Comparison of ENCODE assay signal across 18 cellular contexts in genomic region chrX:70175338-70175737, GRCh38. TPM values are rescaled to one million over a fixed set of nuclear protein-coding genes. Genes with fewer than 3 reads are reported as not detected.
DNase-seq lines count a peak whose midpoint lies in the region; ATAC-seq, FAIRE-seq and TF ChIP-seq lines count a peak whose summit lies in the region.
"Had no signal": no experiment of that assay in that cellular context is flagged by ENCODE, and none has a peak within 500 bp of the region (broad histone marks: within the 10 kb centered on the region; RNA-seq: fewer than 3 reads in every experiment).

No MANE protein-coding gene starts in this region.

- POLR2A ChIA-PET in AG04450 (lab: Yijun Ruan, JAX) (no interaction called here), K562 (lab: Yijun Ruan, JAX) (no interaction called here)

- no peak for TF ChIP-seq RAD21 in K562 (CRISPR knock-in tag; conservative IDR thresholded peaks at IDR 0.05 in 1 of 2, IDR thresholded peaks at IDR 0.05 in 1 of 2)

- no peak overlapping the region for H3K4me2 ChIP-seq in K562 (ENCODE audit: insufficient read depth, low read length)

- peak; percentile 29; the same call in 1 of the 3 replicates for ATAC-seq in K562

- CTCF ChIA-PET in AG04450 (lab: Charles Lee) (no interaction called here), K562 (lab: Yijun Ruan, JAX; ENCODE audit: low intra/inter-chr PET ratio) (no interaction called here)

- peaks cover 4 to 24% of the 10 kb centered on the region in 2 experiments; a peak in 2 of 5 replicates for H3K4me1 ChIP-seq in K562 (replicated peaks in 1 of 2; ENCODE audit: control insufficient read depth in 2 of 2, insufficient read depth in 2 of 2, low read length in 2 of 2)

- H3K27me3 ChIP-seq in AG04450 (ENCODE audit: control insufficient read depth, insufficient read depth, low read length) (no peaks in the 10 kb centered on the region), K562 (ENCODE audit: control insufficient read depth in 2 of 2, insufficient read depth in 2 of 2, low read length in 2 of 2) (no peaks in the 10 kb centered on the region)

- no peaks in the 10 kb centered on the region for H3K79me2 ChIP-seq in K562 (ENCODE audit: control insufficient read depth, insufficient read depth, low read length)

- peak overlapping the region; percentile 59 for H2AFZ ChIP-seq in K562 (ENCODE audit: low read depth, low read length)

- intact Hi-C loops in K562 (cut with micrococcal nuclease) = no loop called here

- H3K36me3 ChIP-seq in K562 (ENCODE audit: control insufficient read depth, insufficient read depth, low read length) = no peaks in the 10 kb centered on the region

- peak; percentile 8 for FAIRE-seq in GM19239 (lab: Jason Lieb, UNC)
- FAIRE-seq in K562 (lab: Jason Lieb, UNC) = peak; percentile 68
- FAIRE-seq: GM12891, GM18507 had no signal

- WGBS in K562 (ENCODE audit: insufficient coverage, low coverage, missing lambda C conversion rate) = 33% methylated on average over 1 of the region's 7 CpGs

- no peak for TF ChIP-seq EP300 in K562 (IDR thresholded peaks at IDR 0.05; ENCODE audit: low read length)

- TF ChIP-seq CTCF in AG04450 (IDR thresholded peaks at IDR 0.05; ENCODE audit: low read depth, low read length) (no peak), NB4 (IDR thresholded peaks at IDR 0.05; ENCODE audit: low read depth, low read length) (no peak), K562 (IDR thresholded peaks at IDR 0.05 in 2 of 3, conservative IDR thresholded peaks at IDR 0.05 in 1 of 3; ENCODE audit: insufficient read depth in 2 of 3, low read depth in 1 of 3, low read length in 3 of 3) (no peak)

- H3K9ac ChIP-seq in K562 (ENCODE audit: insufficient read depth in 1 of 2, low read depth in 2 of 2, low read length in 2 of 2) = no peak overlapping the region

- TF ChIP-seq POLR2A in NB4 (IDR thresholded peaks at IDR 0.05; ENCODE audit: extremely low read depth, insufficient read length) (no peak), K562 (conservative IDR thresholded peaks at IDR 0.05) (no peak)

- H3K4me3 ChIP-seq in AG04450 (ENCODE audit: low read depth, low read length) = no peak overlapping the region
- H3K4me3 ChIP-seq in NB4 (ENCODE audit: low read depth, low read length) = no peak overlapping the region
- no peak overlapping the region for H3K4me3 ChIP-seq in K562

- BruUV-seq in K562 (replicated peaks; lab: Mats Ljungman, UMichigan) = no TSS peak

- H3K9me1 ChIP-seq in K562 (ENCODE audit: control insufficient read depth, insufficient read depth, low read length) = no peaks in the 10 kb centered on the region

- in situ Hi-C loops in K562 (cut with MboI) = no loop called here

- H3K9me3 ChIP-seq in AG04450 (ENCODE audit: control insufficient read depth, insufficient read depth, low read length) = no peaks in the 10 kb centered on the region; the same call in 1 of the 2 replicates
- no peaks in the 10 kb centered on the region for H3K9me3 ChIP-seq in K562 (replicated peaks; ENCODE audit: control insufficient read depth, insufficient read depth, low read depth, low read length)

- H3K27ac ChIP-seq in AG04450 (ENCODE audit: low read depth, low read length) = peak overlapping the region; percentile 98
- H3K27ac ChIP-seq in K562 (ENCODE audit: extremely low read depth, low read depth, low read length) = no peak overlapping the region

- no peak for DNase-seq in AG04450 (ENCODE audit: low read depth, low spot score)
- no peak for DNase-seq in GM19239 (ENCODE audit: insufficient read length, low spot score)
- DNase-seq in NB4 (ENCODE audit: low read depth) = peak; percentile 43
- peak in 2 of 4 experiments; percentile 8 to 14 for DNase-seq in K562 (ENCODE audit: extremely low read depth in 1 of 4, low spot score in 3 of 4)
- DNase-seq in D341Med (ENCODE audit: low spot score) = no peak
- no peak for DNase-seq in COLO668 (lab: John Stamatoyannopoulos, UW; ENCODE audit: unreplicated experiment)
- DNase-seq in NCI-H510A treated with DMSO at 0.1 percent for 48 hours (lab: John Stamatoyannopoulos, UW) = no peak
- DNase-seq: ACHN; AML-193; CD4-positive, CD25-positive, alpha-beta regulatory T cell; DMS53; EL; KG1; NCI-H1436 treated with DMSO at 0.1 percent for 48 hours; NCI-H345; NCI-H526 had no signal

- H4K20me1 ChIP-seq in K562 (replicated peaks; ENCODE audit: control insufficient read depth, insufficient read depth, low read length) = no peaks in the 10 kb centered on the region

RNA-seq across cellular contexts. Expression of gene DGAT2L6, which starts 1.9 kb away (rescaled TPM):
- polyA plus RNA-seq in AG04450 (2011; rRNA removed) = not detected in 2 replicates
- not detected in 2 replicates for polyA minus RNA-seq in AG04450 (2011; rRNA and poly(A)+ RNA removed)
- not detected in 2 replicates for total RNA-seq in K562 (2011; cell fraction: chromatin; rRNA removed; ENCODE audit: low replicate concordance)
- not detected in 2 replicates for total RNA-seq in K562 (2011; cell fraction: nucleolus; rRNA removed)
- total RNA-seq in K562 (2011; cell fraction: nucleoplasm; rRNA removed) = not detected in 2 replicates
- total RNA-seq in K562 (2014; rRNA removed) = not detected in 2 replicates
- total RNA-seq in K562 (2014; rRNA removed; fragmentation: Illumina TruSeq; extraction: Trizol) = not detected in 2 replicates
- total RNA-seq in K562 (2015; rRNA removed; fragmentation: Illumina TruSeq; extraction: Trizol) = not detected in 2 replicates
- not detected in 2 replicates for total RNA-seq in K562 (2021)
- not detected in 2 replicates for polyA plus RNA-seq in K562 (2011; rRNA removed)
- not detected in 2 replicates for polyA plus RNA-seq in K562 (2011; cell fraction: cytosol; rRNA removed)
- not detected in 2 replicates for polyA plus RNA-seq in K562 (2011; cell fraction: nucleus; rRNA removed)
- polyA plus RNA-seq in K562 (2012) = not detected in 2 replicates
- polyA plus RNA-seq in K562 (2014; fragmentation: Illumina TruSeq; extraction: Trizol) = not detected in 2 replicates
- not detected for polyA plus RNA-seq in K562 (2014; fragmentation: Nextera tagmentation; extraction: Ambion mirVana)
- not detected in 2 replicates for polyA plus RNA-seq in K562 (2014; rRNA removed)
- polyA minus RNA-seq in K562 (2011; rRNA and poly(A)+ RNA removed) = not detected in 2 replicates
- polyA minus RNA-seq in K562 (2011; cell fraction: cytosol; rRNA and poly(A)+ RNA removed) = not detected in 2 replicates
- not detected in 2 replicates for polyA minus RNA-seq in K562 (2011; cell fraction: nucleus; rRNA and poly(A)+ RNA removed)
- total RNA-seq: CD4-positive, CD25-positive, alpha-beta regulatory T cell had no signal
- polyA plus RNA-seq: CD4-positive, CD25-positive, alpha-beta regulatory T cell had no signal

RNA-seq across cellular contexts. Expression of gene IGBP1, which starts 42.1 kb away (rescaled TPM):
- 96.1 and 118 TPM in 2 replicates for polyA plus RNA-seq in AG04450 (2011; rRNA removed)
- 46.3 and 50.9 TPM in 2 replicates for polyA minus RNA-seq in AG04450 (2011; rRNA and poly(A)+ RNA removed)
- 12.5 and 13.5 TPM in 2 replicates for total RNA-seq in K562 (2011; cell fraction: chromatin; rRNA removed; ENCODE audit: low replicate concordance)
- total RNA-seq in K562 (2011; cell fraction: nucleolus; rRNA removed) = 14.3 and 15.3 TPM in 2 replicates
- total RNA-seq in K562 (2011; cell fraction: nucleoplasm; rRNA removed) = 15.7 and 19.6 TPM in 2 replicates
- total RNA-seq in K562 (2014; rRNA removed) = 42.4 and 47.3 TPM in 2 replicates
- total RNA-seq in K562 (2014; rRNA removed; fragmentation: Illumina TruSeq; extraction: Trizol) = 48.2 and 55.2 TPM in 2 replicates
- 35.3 and 36.6 TPM in 2 replicates for total RNA-seq in K562 (2015; rRNA removed; fragmentation: Illumina TruSeq; extraction: Trizol)
- 37.3 and 40.3 TPM in 2 replicates for total RNA-seq in K562 (2021)
- polyA plus RNA-seq in K562 (2011; rRNA removed) = 83.1 and 91.8 TPM in 2 replicates
- 37.3 and 61.2 TPM in 2 replicates for polyA plus RNA-seq in K562 (2011; cell fraction: cytosol; rRNA removed)
- polyA plus RNA-seq in K562 (2011; cell fraction: nucleus; rRNA removed) = 14.7 and 27.9 TPM in 2 replicates
- polyA plus RNA-seq in K562 (2012) = 40.0 and 95.2 TPM in 2 replicates
- 55.0 and 58.4 TPM in 2 replicates for polyA plus RNA-seq in K562 (2014; fragmentation: Illumina TruSeq; extraction: Trizol)
- 10 to 100 TPM; 79.3 to 91.5 TPM for polyA plus RNA-seq in K562 (2014; fragmentation: Nextera tagmentation; extraction: Ambion mirVana)
- 41.2 and 52.8 TPM in 2 replicates for polyA plus RNA-seq in K562 (2014; rRNA removed)
- 62.9 and 98.2 TPM in 2 replicates for polyA minus RNA-seq in K562 (2011; rRNA and poly(A)+ RNA removed)
- 17.2 and 22.7 TPM in 2 replicates for polyA minus RNA-seq in K562 (2011; cell fraction: cytosol; rRNA and poly(A)+ RNA removed)
- polyA minus RNA-seq in K562 (2011; cell fraction: nucleus; rRNA and poly(A)+ RNA removed) = 8.8 and 13.3 TPM in 2 replicates

RNA-seq across cellular contexts. Expression of gene AWAT1, which starts 59.1 kb away (rescaled TPM):
- polyA plus RNA-seq in AG04450 (2011; rRNA removed) = not detected in 2 replicates
- not detected in 2 replicates for polyA minus RNA-seq in AG04450 (2011; rRNA and poly(A)+ RNA removed)
- total RNA-seq in K562 (2011; cell fraction: chromatin; rRNA removed; ENCODE audit: low replicate concordance) = not detected in 2 replicates
- not detected in 2 replicates for total RNA-seq in K562 (2011; cell fraction: nucleolus; rRNA removed)
- total RNA-seq in K562 (2011; cell fraction: nucleoplasm; rRNA removed) = not detected in 2 replicates
- not detected in 2 replicates for total RNA-seq in K562 (2014; rRNA removed)
- total RNA-seq in K562 (2014; rRNA removed; fragmentation: Illumina TruSeq; extraction: Trizol) = not detected in 2 replicates
- total RNA-seq in K562 (2015; rRNA removed; fragmentation: Illumina TruSeq; extraction: Trizol) = not detected in 2 replicates
- total RNA-seq in K562 (2021) = not detected in 2 replicates
- polyA plus RNA-seq in K562 (2011; rRNA removed) = not detected in 2 replicates
- not detected in 2 replicates for polyA plus RNA-seq in K562 (2011; cell fraction: cytosol; rRNA removed)
- not detected in 2 replicates for polyA plus RNA-seq in K562 (2011; cell fraction: nucleus; rRNA removed)
- polyA plus RNA-seq in K562 (2012) = not detected in 2 replicates
- not detected in 2 replicates for polyA plus RNA-seq in K562 (2014; fragmentation: Illumina TruSeq; extraction: Trizol)
- not detected for polyA plus RNA-seq in K562 (2014; fragmentation: Nextera tagmentation; extraction: Ambion mirVana)
- polyA plus RNA-seq in K562 (2014; rRNA removed) = not detected in 2 replicates
- polyA minus RNA-seq in K562 (2011; rRNA and poly(A)+ RNA removed) = not detected in 2 replicates
- not detected in 2 replicates for polyA minus RNA-seq in K562 (2011; cell fraction: cytosol; rRNA and poly(A)+ RNA removed)
- polyA minus RNA-seq in K562 (2011; cell fraction: nucleus; rRNA and poly(A)+ RNA removed) = not detected in 2 replicates
- total RNA-seq: CD4-positive, CD25-positive, alpha-beta regulatory T cell had no signal
- polyA plus RNA-seq: CD4-positive, CD25-positive, alpha-beta regulatory T cell had no signal
